ENCODE assay signal across 24 cellular contexts in genomic region chr19:8662263-8662662, GRCh38. TPM values are rescaled to one million over a fixed set of nuclear protein-coding genes. Genes with fewer than 3 reads are reported as not detected.
"Had no signal": no experiment of that assay in that cellular context is flagged by ENCODE, and none has a peak within 500 bp of the region (broad histone marks: within the 10 kb centered on the region; RNA-seq: fewer than 3 reads in every experiment).

No MANE protein-coding gene starts in this region.

- H3K27ac ChIP-seq: esophagus squamous epithelium, heart right ventricle, prostate gland, right atrium auricular region, tibial artery, uterus had no signal

- H3K4me1 Mint-ChIP-seq: WTC11 had no signal

- H3K36me3 Mint-ChIP-seq: activated naive CD4-positive, alpha-beta T cell treated with anti-CD3 and anti-CD28 coated beads, Interleukin-2, amount 50 U/mL, for 72 hours; WTC11 had no signal

- H3K36me3 ChIP-seq: esophagus squamous epithelium, heart right ventricle, prostate gland, right atrium auricular region, tibial artery, uterus had no signal

- DNase-seq: activated CD4-positive, alpha-beta memory T cell treated with anti-CD3 and anti-CD28 coated beads, Interleukin-2, amount 10 ng/mL, durations not matched to agents 7 days and 5 days; activated CD4-positive, alpha-beta T cell treated with anti-CD3 and anti-CD28 coated beads for 48 hours; activated T-cell treated with anti-CD3 and anti-CD28 coated beads, Interleukin-2, amount 50 U/mL, for 24 hours; amygdala; effector memory CD8-positive, alpha-beta T cell; esophagus squamous epithelium; heart right ventricle; mesendoderm; occipital lobe; stimulated activated CD4-positive, alpha-beta T cell treated with anti-CD3 and anti-CD28 coated beads, Interleukin-12 subunit alpha, Interleukin-12 subunit beta, amount 100 ng/mL, for 4 hours; stimulated activated CD4-positive, alpha-beta T cell treated with anti-CD3 and anti-CD28 coated beads, Interleukin-1b, Interleukin-23, amount 100 ng/mL, for 48 hours; stimulated activated CD8-positive, alpha-beta memory T cell treated with anti-CD3 and anti-CD28 coated beads, Interleukin-4, amount 100 ng/mL, for 48 hours; stimulated activated naive CD8-positive, alpha-beta T cell treated with anti-CD3 and anti-CD28 coated beads, Interleukin-15, Interleukin-2, amounts not matched to agents 100 U/mL and 50 U/mL, for 24 hours; substantia nigra; tibial artery; uterus had no signal

- H3K9me3 ChIP-seq: esophagus squamous epithelium, heart right ventricle, prostate gland, right atrium auricular region, tibial artery, uterus had no signal

- H3K4me3 ChIP-seq: esophagus squamous epithelium, heart right ventricle, prostate gland, right atrium auricular region, tibial artery, uterus had no signal

- H3K27me3 Mint-ChIP-seq: activated T-cell treated with anti-CD3 and anti-CD28 coated beads, Interleukin-2, amount 50 U/mL, for 24 hours; effector memory CD8-positive, alpha-beta T cell had no signal

- H3K4me3 Mint-ChIP-seq: activated CD4-positive, alpha-beta memory T cell treated with anti-CD3 and anti-CD28 coated beads, Interleukin-2, amount 10 ng/mL, durations not matched to agents 7 days and 5 days; activated T-cell treated with anti-CD3 and anti-CD28 coated beads, Interleukin-2, amount 50 U/mL, for 24 hours; WTC11 had no signal

- H3K9me3 Mint-ChIP-seq: activated CD4-positive, alpha-beta memory T cell treated with anti-CD3 and anti-CD28 coated beads, Interleukin-2, amount 10 ng/mL, durations not matched to agents 7 days and 5 days; activated T-cell treated with anti-CD3 and anti-CD28 coated beads, Interleukin-2, amount 50 U/mL, for 24 hours; effector memory CD8-positive, alpha-beta T cell had no signal

- ATAC-seq: activated naive CD4-positive, alpha-beta T cell treated with anti-CD3 and anti-CD28 coated beads, Interleukin-2, amount 50 U/mL, for 72 hours; effector memory CD8-positive, alpha-beta T cell; heart right ventricle; stimulated activated naive CD8-positive, alpha-beta T cell treated with anti-CD3 and anti-CD28 coated beads, Interleukin-15, Interleukin-2, amounts not matched to agents 100 U/mL and 50 U/mL, for 24 hours; WTC11 had no signal

- H3K4me1 ChIP-seq: esophagus squamous epithelium, prostate gland, right atrium auricular region, tibial artery, uterus had no signal

- H3K27me3 ChIP-seq: right atrium auricular region, uterus had no signal

- H3K27ac Mint-ChIP-seq: activated CD4-positive, alpha-beta memory T cell treated with anti-CD3 and anti-CD28 coated beads, Interleukin-2, amount 10 ng/mL, durations not matched to agents 7 days and 5 days; activated T-cell treated with anti-CD3 and anti-CD28 coated beads, Interleukin-2, amount 50 U/mL, for 24 hours; WTC11 had no signal

RNA-seq across cellular contexts. Expression of gene NFILZ, which starts 31.8 kb away (rescaled TPM):
- total RNA-seq: activated CD4-positive, alpha-beta memory T cell treated with anti-CD3 and anti-CD28 coated beads, Interleukin-2, amount 10 ng/mL, durations not matched to agents 7 days and 5 days; activated naive CD4-positive, alpha-beta T cell treated with anti-CD3 and anti-CD28 coated beads, Interleukin-2, amount 50 U/mL, for 72 hours; cardiac septum; dermis microvascular lymphatic vessel endothelial cell; esophagus squamous epithelium; heart right ventricle; lower leg skin; occipital lobe; prostate gland; right atrium auricular region; T-helper 2 cell treated with Interferon-gamma antibody and Interleukin-4, amounts not matched to agents 100 ng/mL and 5 ng/mL, for 36 hours; uterus; WTC11 had no signal

RNA-seq across cellular contexts. Expression of gene ACTL9, which starts 36.3 kb away (rescaled TPM):
- total RNA-seq: activated CD4-positive, alpha-beta memory T cell treated with anti-CD3 and anti-CD28 coated beads, Interleukin-2, amount 10 ng/mL, durations not matched to agents 7 days and 5 days; activated naive CD4-positive, alpha-beta T cell treated with anti-CD3 and anti-CD28 coated beads, Interleukin-2, amount 50 U/mL, for 72 hours; cardiac septum; dermis microvascular lymphatic vessel endothelial cell; esophagus squamous epithelium; heart right ventricle; lower leg skin; occipital lobe; right atrium auricular region; T-helper 2 cell treated with Interferon-gamma antibody and Interleukin-4, amounts not matched to agents 100 ng/mL and 5 ng/mL, for 36 hours; uterus; WTC11 had no signal

RNA-seq across cellular contexts. Expression of gene OR2Z1, which starts 59.2 kb away (rescaled TPM):
- total RNA-seq: activated CD4-positive, alpha-beta memory T cell treated with anti-CD3 and anti-CD28 coated beads, Interleukin-2, amount 10 ng/mL, durations not matched to agents 7 days and 5 days; activated naive CD4-positive, alpha-beta T cell treated with anti-CD3 and anti-CD28 coated beads, Interleukin-2, amount 50 U/mL, for 72 hours; cardiac septum; dermis microvascular lymphatic vessel endothelial cell; esophagus squamous epithelium; heart right ventricle; lower leg skin; occipital lobe; prostate gland; right atrium auricular region; T-helper 2 cell treated with Interferon-gamma antibody and Interleukin-4, amounts not matched to agents 100 ng/mL and 5 ng/mL, for 36 hours; uterus; WTC11 had no signal
